In the genomic region with DNA sequence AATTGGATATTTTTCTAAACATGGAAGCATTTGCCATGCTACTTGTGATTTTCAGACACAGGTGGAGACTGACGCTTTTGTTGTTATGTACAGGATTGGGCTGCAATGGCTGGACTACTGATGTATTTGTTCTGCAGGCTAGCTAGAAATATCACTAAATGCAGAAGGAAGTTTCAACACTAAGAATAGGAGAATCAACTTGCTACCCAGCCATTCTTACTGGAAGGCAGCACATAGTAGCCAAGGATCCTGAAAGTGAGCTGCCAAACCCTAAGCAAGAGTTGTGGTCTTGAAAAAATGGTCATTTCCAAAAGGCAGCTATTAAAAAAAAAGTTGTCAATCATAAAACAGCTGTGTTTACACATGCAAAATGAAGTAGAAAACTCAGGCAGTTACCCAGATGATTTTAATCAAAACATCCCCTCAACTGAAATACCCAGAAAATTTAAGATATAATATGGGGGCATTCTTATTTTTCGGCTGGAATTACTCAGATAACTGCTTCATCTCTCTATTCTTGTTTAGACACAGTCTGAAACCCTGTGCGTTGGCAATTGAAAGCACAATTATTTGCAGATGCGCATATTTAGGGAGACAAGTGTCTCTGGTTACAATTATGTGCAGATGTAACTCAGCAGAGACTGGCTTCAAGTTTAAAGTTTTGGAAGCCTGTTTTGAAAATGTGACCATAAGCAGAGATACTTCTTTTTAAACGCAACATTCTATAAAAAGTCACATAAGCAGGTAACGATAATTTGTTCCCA, we compare ENCODE assay signal across 24 cellular contexts. TPM values are rescaled to one million over a fixed set of nuclear protein-coding genes. Genes with fewer than 3 reads are reported as not detected.
"Had no signal": no experiment of that assay in that cellular context is flagged by ENCODE, and none has a peak within 500 bp of the region (broad histone marks: within the 10 kb centered on the region; RNA-seq: fewer than 3 reads in every experiment).

No MANE protein-coding gene starts in this region.

- H3K4me3 Mint-ChIP-seq: activated CD4-positive, alpha-beta memory T cell treated with anti-CD3 and anti-CD28 coated beads for 36 hours; activated CD4-positive, alpha-beta T cell treated with anti-CD3 and anti-CD28 coated beads, Interleukin-2, amount 10 ng/mL, durations not matched to agents 24 days and 14 days; activated T-cell treated with anti-CD3 and anti-CD28 coated beads, Interleukin-2, amount 50 U/mL, for 72 hours; memory B cell; naive thymus-derived CD8-positive, alpha-beta T cell; neural progenitor cell; T-helper 1 cell treated with Interleukin-12 subunit alpha and Interleukin-12 subunit beta and Interleukin-4 antibody, amounts not matched to agents 30 μg/mL and 1 μg/mL, for 36 hours had no signal

- H3K4me1 Mint-ChIP-seq: activated CD4-positive, alpha-beta T cell treated with anti-CD3 and anti-CD28 coated beads, Interleukin-2, amount 10 ng/mL, durations not matched to agents 24 days and 14 days; memory B cell; naive thymus-derived CD8-positive, alpha-beta T cell had no signal

- DNase-seq: activated CD4-positive, alpha-beta memory T cell treated with anti-CD3 and anti-CD28 coated beads for 36 hours; activated CD4-positive, alpha-beta T cell treated with anti-CD3 and anti-CD28 coated beads, Interleukin-2, amount 10 ng/mL, durations not matched to agents 24 days and 14 days; activated naive CD4-positive, alpha-beta T cell; activated T-cell treated with anti-CD3 and anti-CD28 coated beads, Interleukin-2, amount 50 U/mL, for 72 hours; body of pancreas; cerebellar nuclear complex; colonic mucosa; effector CD8-positive, alpha-beta T cell; esophagus squamous epithelium; gastrocnemius medialis; glutamatergic neuron; islet precursor cell; naive thymus-derived CD8-positive, alpha-beta T cell; occipital lobe; spleen; stimulated activated naive CD4-positive, alpha-beta T cell; T-helper 9 cell; tibial artery; upper lobe of right lung had no signal

- H3K27me3 Mint-ChIP-seq: activated CD4-positive, alpha-beta memory T cell treated with anti-CD3 and anti-CD28 coated beads for 36 hours; activated CD4-positive, alpha-beta T cell treated with anti-CD3 and anti-CD28 coated beads, Interleukin-2, amount 10 ng/mL, durations not matched to agents 24 days and 14 days; memory B cell had no signal

- H3K27ac Mint-ChIP-seq: activated CD4-positive, alpha-beta memory T cell treated with anti-CD3 and anti-CD28 coated beads for 36 hours; activated CD4-positive, alpha-beta T cell treated with anti-CD3 and anti-CD28 coated beads, Interleukin-2, amount 10 ng/mL, durations not matched to agents 24 days and 14 days; activated naive CD4-positive, alpha-beta T cell treated with anti-CD3 and anti-CD28 coated beads, Interleukin-2, amount 50 U/mL, for 72 hours; activated T-cell treated with anti-CD3 and anti-CD28 coated beads, Interleukin-2, amount 50 U/mL, for 72 hours; memory B cell; naive thymus-derived CD8-positive, alpha-beta T cell; neural progenitor cell; T-helper 1 cell treated with Interleukin-12 subunit alpha and Interleukin-12 subunit beta and Interleukin-4 antibody, amounts not matched to agents 30 μg/mL and 1 μg/mL, for 36 hours had no signal

- H3K9me3 Mint-ChIP-seq: activated CD4-positive, alpha-beta memory T cell treated with anti-CD3 and anti-CD28 coated beads for 36 hours; activated CD4-positive, alpha-beta T cell treated with anti-CD3 and anti-CD28 coated beads, Interleukin-2, amount 10 ng/mL, durations not matched to agents 24 days and 14 days; memory B cell; naive thymus-derived CD8-positive, alpha-beta T cell; neural progenitor cell; T-helper 1 cell treated with Interleukin-12 subunit alpha and Interleukin-12 subunit beta and Interleukin-4 antibody, amounts not matched to agents 30 μg/mL and 1 μg/mL, for 36 hours had no signal

- ATAC-seq: activated CD4-positive, CD25-positive, alpha-beta regulatory T cell treated with anti-CD3 and anti-CD28 coated beads, Interleukin-2, amount 50 U/mL, for 24 hours; activated naive CD4-positive, alpha-beta T cell treated with anti-CD3 and anti-CD28 coated beads, Interleukin-2, amount 50 U/mL, for 72 hours; activated T-cell treated with anti-CD3 and anti-CD28 coated beads, Interleukin-2, amount 50 U/mL, for 72 hours; body of pancreas; gastrocnemius medialis; naive thymus-derived CD8-positive, alpha-beta T cell; upper lobe of right lung had no signal

- H3K36me3 Mint-ChIP-seq: activated CD4-positive, alpha-beta memory T cell treated with anti-CD3 and anti-CD28 coated beads for 36 hours; memory B cell; naive thymus-derived CD8-positive, alpha-beta T cell; neural progenitor cell had no signal

RNA-seq across cellular contexts. Expression of gene GFRA1, which starts 31.2 kb away (rescaled TPM):
- total RNA-seq: activated CD4-positive, alpha-beta memory T cell treated with anti-CD3 and anti-CD28 coated beads for 36 hours; activated CD4-positive, alpha-beta T cell treated with anti-CD3 and anti-CD28 coated beads, Interleukin-2, amount 10 ng/mL, durations not matched to agents 24 days and 14 days; activated T-cell treated with anti-CD3 and anti-CD28 coated beads, Interleukin-2, amount 50 U/mL, for 72 hours; naive thymus-derived CD8-positive, alpha-beta T cell had no signal
